In genomic region chr17:15945493-15946209, GRCh38 we compare ENCODE assay signal across 8 cellular contexts. TPM values are rescaled to one million over a fixed set of nuclear protein-coding genes. Genes with fewer than 3 reads are reported as not detected.
DNase-seq lines count a peak whose midpoint lies in the region; ATAC-seq lines count a peak whose summit lies in the region.

No MANE protein-coding gene starts in this region.

- DNase-seq in AG08396 (ENCODE audit: low spot score) (peak; percentile 51), SHP77 treated with DMSO at 0.1 percent for 48 hours (lab: John Stamatoyannopoulos, UW) (no peak), NCI-H2196 (lab: John Stamatoyannopoulos, UW; ENCODE audit: unreplicated experiment) (no peak)
- DNase-seq in activated naive CD4-positive, alpha-beta T cell treated with anti-CD3 and anti-CD28 coated beads for 36 hours: peak; percentile 29
- DNase-seq in effector CD8-positive, alpha-beta T cell (lab: John Stamatoyannopoulos, UW): no peak

- peak overlapping the region; percentile 69 for H3K4me3 Mint-ChIP-seq in activated naive CD4-positive, alpha-beta T cell treated with anti-CD3 and anti-CD28 coated beads for 36 hours

- peaks cover 43% of the 10 kb centered on the region for H3K27me3 Mint-ChIP-seq in activated naive CD4-positive, alpha-beta T cell treated with anti-CD3 and anti-CD28 coated beads for 36 hours (ENCODE audit: low read depth)

- H3K27me3 ChIP-seq in skeletal muscle tissue (ENCODE audit: control insufficient read depth in 3 of 3, insufficient read depth in 3 of 3, low read length in 3 of 3): peaks cover 20 to 36% (median 32%) of the 10 kb centered on the region in 3 donors

- no peak overlapping the region for H3K27ac ChIP-seq in skeletal muscle tissue (ENCODE audit: low read depth, low read length)

- H3K27ac Mint-ChIP-seq in activated naive CD4-positive, alpha-beta T cell treated with anti-CD3 and anti-CD28 coated beads for 36 hours: no peak overlapping the region

- H3K4me3 ChIP-seq in iPS-11a (ENCODE audit: low read depth, low read length): peak overlapping the region; percentile 69
- H3K4me3 ChIP-seq in skeletal muscle tissue (ENCODE audit: low read length in 3 of 3): peak overlapping the region; percentile 82 to 85 (median 84)

- H3K9me3 Mint-ChIP-seq in activated naive CD4-positive, alpha-beta T cell treated with anti-CD3 and anti-CD28 coated beads for 36 hours: no peaks in the 10 kb centered on the region

- intact Hi-C loops in activated naive CD4-positive, alpha-beta T cell treated with anti-CD3 and anti-CD28 coated beads for 36 hours (cut with micrococcal nuclease): loop anchor here (1.0 kb wide), 2 partner anchors 14 to 53 kb away; no protein-coding TSS in a partner anchor

- peak; percentile 33 for ATAC-seq in HG03064 (IDR thresholded peaks at IDR 0.05; ENCODE audit: low read depth, unreplicated experiment)

- peaks cover 5 to 14% (median 14%) of the 10 kb centered on the region in 3 donors for H3K4me1 ChIP-seq in skeletal muscle tissue (ENCODE audit: control insufficient read depth in 3 of 3, insufficient read depth in 3 of 3, low read length in 3 of 3)

- CTCF ChIA-PET in activated naive CD4-positive, alpha-beta T cell treated with anti-CD3 and anti-CD28 coated beads for 36 hours (lab: Charles Lee): interaction anchor here (1.2 to 2.4 kb wide), 5 partner anchors 11 to 60 kb away, joined by 5 to 26 read pairs (median 6); partner anchors contain the start of genes TTC19 and ZSWIM7

- no peaks in the 10 kb centered on the region for H3K36me3 ChIP-seq in skeletal muscle tissue (ENCODE audit: control insufficient read depth in 3 of 3, insufficient read depth in 3 of 3, low read length in 3 of 3)

- peak overlapping the region in 1 of 3 donors; percentile 54 for H3K9ac ChIP-seq in skeletal muscle tissue (ENCODE audit: low read depth in 1 of 3, low read length in 3 of 3)

- no peaks in the 10 kb centered on the region for H3K9me3 ChIP-seq in skeletal muscle tissue (ENCODE audit: control insufficient read depth in 3 of 3, low read length in 3 of 3)

- H3K4me1 Mint-ChIP-seq in activated naive CD4-positive, alpha-beta T cell treated with anti-CD3 and anti-CD28 coated beads for 36 hours (ENCODE audit: low read depth): peaks cover 9% of the 10 kb centered on the region

- no peaks in the 10 kb centered on the region for H3K36me3 Mint-ChIP-seq in activated naive CD4-positive, alpha-beta T cell treated with anti-CD3 and anti-CD28 coated beads for 36 hours (ENCODE audit: low read depth)

RNA-seq across cellular contexts. Expression of gene ADORA2B, which starts 0.7 kb away (rescaled TPM):
- total RNA-seq in activated naive CD4-positive, alpha-beta T cell treated with anti-CD3 and anti-CD28 coated beads for 36 hours: under 1 TPM in 1 of 2 experiments, not detected in 1; 0.12 TPM
- total RNA-seq in skeletal muscle tissue: 3.1 TPM

RNA-seq across cellular contexts. Expression of gene ZSWIM7, which starts 53.9 kb away (rescaled TPM):
- 10 to 100 TPM in 1 of 2 experiments, 1 to 10 TPM in 1; 8.3 to 10.8 TPM for total RNA-seq in activated naive CD4-positive, alpha-beta T cell treated with anti-CD3 and anti-CD28 coated beads for 36 hours
- total RNA-seq in skeletal muscle tissue: 24.5 TPM

RNA-seq across cellular contexts. Expression of gene TTC19, which starts 54.0 kb away (rescaled TPM):
- 10 to 100 TPM; 18.8 to 20.8 TPM for total RNA-seq in activated naive CD4-positive, alpha-beta T cell treated with anti-CD3 and anti-CD28 coated beads for 36 hours
- total RNA-seq in skeletal muscle tissue: 15.7 TPM

Comparison
In these comparisons a context has a peak if more than half of its experiments do, and no peak if none do; other contexts are left out.
1. DNase-seq: peak in AG08396 (single experiment) and activated naive CD4-positive, alpha-beta T cell treated with anti-CD3 and anti-CD28 coated beads for 36 hours (single experiment); none in effector CD8-positive, alpha-beta T cell (single experiment), SHP77 treated with DMSO at 0.1 percent for 48 hours (single experiment) and NCI-H2196 (single experiment).